Comparison of ENCODE assay signal across 9 cellular contexts in genomic region chr4:83083925-83084475, GRCh38. TPM values are rescaled to one million over a fixed set of nuclear protein-coding genes. Genes with fewer than 3 reads are reported as not detected.
A peak's percentile ranks its signal among the peaks of the same experiment; 100 is the strongest.
DNase-seq lines count a peak whose midpoint lies in the region; ATAC-seq and TF ChIP-seq lines count a peak whose summit lies in the region.
"Had no signal": no experiment of that assay in that cellular context is flagged by ENCODE, and none has a peak within 500 bp of the region (broad histone marks: within the 10 kb centered on the region; RNA-seq: fewer than 3 reads in every experiment).

No MANE protein-coding gene starts in this region.

- no peak overlapping the region for H3K4me3 Mint-ChIP-seq in type B pancreatic cell

- DNase-seq in NAMALWA (ENCODE audit: low spot score) (peak; percentile 42), myocyte (ENCODE audit: low read depth) (peak; percentile 54), type B pancreatic cell (ENCODE audit: extremely low spot score, unreplicated experiment) (no peak), NCI-H2196 treated with DMSO at 0.1 percent for 48 hours (lab: John Stamatoyannopoulos, UW; ENCODE audit: unreplicated experiment) (no peak), NCI-H345 (lab: John Stamatoyannopoulos, UW) (no peak), OCI-M1 (lab: John Stamatoyannopoulos, UW) (no peak)
- DNase-seq in activated effector memory CD4-positive, alpha-beta T cell treated with anti-CD3 and anti-CD28 coated beads, Interleukin-2, amount 50 U/mL, for 16 hours = peak; percentile 79
- DNase-seq: KBM-7 had no signal

- no peaks in the 10 kb centered on the region for H3K9me3 Mint-ChIP-seq in type B pancreatic cell

- no peaks in the 10 kb centered on the region for H3K36me3 Mint-ChIP-seq in type B pancreatic cell

- peak; percentile 53 for ATAC-seq in GM18511 (IDR thresholded peaks at IDR 0.05; ENCODE audit: unreplicated experiment)

- no peaks in the 10 kb centered on the region for H3K4me1 Mint-ChIP-seq in type B pancreatic cell (ENCODE audit: unreplicated experiment)

- no peak overlapping the region for H3K27ac Mint-ChIP-seq in type B pancreatic cell

- TF ChIP-seq CTCF in type B pancreatic cell (conservative IDR thresholded peaks at IDR 0.05) = no peak

- H3K27me3 Mint-ChIP-seq in type B pancreatic cell = no peaks in the 10 kb centered on the region

RNA-seq across cellular contexts. Expression of gene PLAC8, which starts 30.5 kb away (rescaled TPM):
- total RNA-seq in myocyte (4.4 and 17.5 TPM in 2 replicates), type B pancreatic cell (ENCODE audit: low replicate concordance) (38.4 and 60.9 TPM in 2 replicates)
- 2.3 TPM for polyA plus RNA-seq in myocyte (2012)

RNA-seq across cellular contexts. Expression of gene COPS4, which starts 49.0 kb away (rescaled TPM):
- total RNA-seq in myocyte (84.7 and 94.5 TPM in 2 replicates), type B pancreatic cell (ENCODE audit: low replicate concordance) (26.0 and 34.4 TPM in 2 replicates)
- polyA plus RNA-seq in myocyte (2012) = 36.7 TPM

Comparison
In these comparisons a context has a peak if more than half of its experiments do, and no peak if none do; other contexts are left out.
1. DNase-seq: peak in NAMALWA (single experiment), activated effector memory CD4-positive, alpha-beta T cell treated with anti-CD3 and anti-CD28 coated beads, Interleukin-2, amount 50 U/mL, for 16 hours (single experiment) and myocyte (single experiment); none in type B pancreatic cell (single experiment), NCI-H2196 treated with DMSO at 0.1 percent for 48 hours (single experiment), NCI-H345 (single experiment) and OCI-M1 (single experiment).